In genomic region chr12:95216704-95217376, GRCh38 we compare ENCODE assay signal across 1 cellular context.
TF ChIP-seq lines count a peak whose summit lies in the region.

No MANE protein-coding gene starts in this region.

TF ChIP-seq in HEK293, 187 proteins besides CTCF, POLR2A, EP300 and RAD21 (continued from another document):
- TF ChIP-seq ZBTB44 (tag by site-specific recombination; IDR thresholded peaks at IDR 0.05) = no peak
- TF ChIP-seq MEIS1 (CRISPR knock-in tag; IDR thresholded peaks at IDR 0.05; ENCODE audit: borderline replicate concordance) = peak; percentile 16; the same call in 1 of the 2 replicates
- peak; percentile 92; the same call in 1 of the 2 replicates for TF ChIP-seq ZSCAN30 (tag by site-specific recombination; IDR thresholded peaks at IDR 0.05)
- TF ChIP-seq ZBTB11 (tag by site-specific recombination; conservative IDR thresholded peaks at IDR 0.05; ENCODE audit: low read depth) = peak; percentile 56; the same call in 1 of the 2 replicates
- TF ChIP-seq ZNF302 (tag by site-specific recombination; IDR thresholded peaks at IDR 0.05; ENCODE audit: low read depth) = no peak
- TF ChIP-seq ZNF449 (tag by site-specific recombination; IDR thresholded peaks at IDR 0.05) = no peak; the same call in 1 of the 2 replicates
- peak; percentile 72 for TF ChIP-seq IKZF3 (tag by site-specific recombination; IDR thresholded peaks at IDR 0.05)
- no peak for TF ChIP-seq ZNF561 (tag by site-specific recombination; IDR thresholded peaks at IDR 0.05; ENCODE audit: borderline replicate concordance)
- 0 out of 2 replicates have a peak, but pooled peaks have one; percentile 36 for TF ChIP-seq ZSCAN5A (tag by site-specific recombination; IDR thresholded peaks at IDR 0.05)
- TF ChIP-seq ZNF623 (tag by site-specific recombination; IDR thresholded peaks at IDR 0.05) = no peak
- peak; percentile 73 for TF ChIP-seq EGR2 (tag by site-specific recombination; IDR thresholded peaks at IDR 0.05; ENCODE audit: low read depth)
